In the genomic region with DNA sequence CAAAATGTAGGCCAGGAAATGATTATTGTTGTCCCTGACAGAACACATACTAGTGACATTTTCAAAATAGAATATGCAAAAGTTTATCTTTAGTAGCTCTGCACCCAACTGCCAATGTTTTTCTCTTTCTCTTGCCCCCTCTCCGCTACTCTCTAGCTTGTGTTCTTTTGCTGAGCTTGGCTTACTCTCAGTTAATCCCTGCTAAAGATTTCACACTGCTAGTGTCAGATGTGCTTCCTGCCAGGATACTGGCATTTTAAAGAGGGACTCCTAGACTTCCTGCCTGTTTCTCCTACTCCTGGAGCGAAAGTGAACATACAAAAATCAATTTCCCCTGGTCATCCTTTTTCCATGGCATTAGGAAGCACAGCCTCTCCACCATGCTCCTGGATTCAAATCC, we compare ENCODE assay signal across 20 cellular contexts.
A peak's percentile ranks its signal among the peaks of the same experiment; 100 is the strongest.
DNase-seq lines count a peak whose midpoint lies in the region; ATAC-seq and TF ChIP-seq lines count a peak whose summit lies in the region.
"Had no signal": no experiment of that assay in that cellular context is flagged by ENCODE, and none has a peak within 500 bp of the region (broad histone marks: within the 10 kb centered on the region; RNA-seq: fewer than 3 reads in every experiment).

No MANE protein-coding gene starts in this region.

- no peaks in the 10 kb centered on the region for H3K23me2 ChIP-seq in H9 (ENCODE audit: insufficient read length, low read depth, low read length, poor library complexity, severe bottlenecking)

- WGBS in H9 (ENCODE audit: extremely low coverage, insufficient read length, low lambda C conversion rate) = no CpG with 5 or more reads among the region's 2 CpGs
- WGBS in testis, 2 donors = 63 to 85% methylated on average over 2 of the region's 2 CpGs

- peaks cover 0 to 2% (median 0%) of the 10 kb centered on the region in 3 experiments; a peak in 2 of 7 replicates for H3K36me3 Mint-ChIP-seq in H9 (ENCODE audit: insufficient read depth in 1 of 3, low read depth in 3 of 3)
- H3K36me3 Mint-ChIP-seq: activated CD8-positive, alpha-beta memory T cell treated with anti-CD3 and anti-CD28 coated beads, Interleukin-2, amount 10 ng/mL, durations not matched to agents 7 days and 5 days had no signal

- H3K9ac ChIP-seq in H9 (ENCODE audit: extremely low read depth, insufficient read length, low read length) = no peak overlapping the region

- no peak overlapping the region for H3K4me2 ChIP-seq in H9 (ENCODE audit: insufficient read depth, insufficient read length, low read length)

- H3K27me3 ChIP-seq in H9 (ENCODE audit: insufficient read depth, low read length) (no peaks in the 10 kb centered on the region), muscle layer of duodenum (ENCODE audit: low read depth, low read length) (no peaks in the 10 kb centered on the region), testis (no peaks in the 10 kb centered on the region)
- H3K27me3 ChIP-seq: left lung had no signal

- no peak overlapping the region for H3K56ac ChIP-seq in H9 (ENCODE audit: insufficient read length, low read depth, low read length)

- H4K91ac ChIP-seq in H9 (ENCODE audit: insufficient read length, low read depth, low read length) = no peak overlapping the region

- H3K4ac ChIP-seq in H9 (ENCODE audit: low read depth, low read length) = no peak overlapping the region

- H3K36me3 ChIP-seq in muscle layer of duodenum (ENCODE audit: control insufficient read depth in 1 of 2, insufficient read depth in 2 of 2, low read length in 2 of 2) (no peaks in the 10 kb centered on the region), testis (ENCODE audit: low read depth, missing control alignments) (no peaks in the 10 kb centered on the region)
- H3K36me3 ChIP-seq: left lung had no signal

- no peaks in the 10 kb centered on the region for H3K9me3 ChIP-seq in H9 (ENCODE audit: control insufficient read depth, low read depth, low read length)
- H3K9me3 ChIP-seq in muscle layer of duodenum (ENCODE audit: control insufficient read depth in 1 of 2, low read length in 2 of 2) = no peaks in the 10 kb centered on the region
- H3K9me3 ChIP-seq in testis = no peaks in the 10 kb centered on the region
- H3K9me3 ChIP-seq: left lung had no signal

- no peak overlapping the region for H3T11ph ChIP-seq in H9 (ENCODE audit: low read length)

- H2BK12ac ChIP-seq in H9 (ENCODE audit: insufficient read length, low read depth, low read length) = no peak overlapping the region

- no peak overlapping the region for H3K4me3 ChIP-seq in muscle layer of duodenum (ENCODE audit: low read depth in 1 of 2, low read length in 2 of 2)
- H3K4me3 ChIP-seq in testis = no peak overlapping the region
- H3K4me3 ChIP-seq: left lung had no signal

- H3K4me1 ChIP-seq in H9 (ENCODE audit: insufficient read depth, low read length) (no peaks in the 10 kb centered on the region), muscle layer of duodenum (ENCODE audit: control insufficient read depth in 1 of 2, insufficient read depth in 2 of 2, low read length in 2 of 2) (peaks cover 33 to 37% of the 10 kb centered on the region in 2 donors), testis (peaks cover 37% of the 10 kb centered on the region)

- DNase-seq in H9 (no peak), caudate nucleus (lab: John Stamatoyannopoulos, UW) (no peak), testis (no peak), NCI-H510A treated with DMSO at 0.1 percent for 48 hours (lab: John Stamatoyannopoulos, UW) (no peak), NCI-H1417 (lab: John Stamatoyannopoulos, UW) (no peak)
- DNase-seq: activated CD8-positive, alpha-beta memory T cell treated with anti-CD3 and anti-CD28 coated beads, Interleukin-2, amount 10 ng/mL, durations not matched to agents 7 days and 5 days; dermis blood vessel endothelial cell; KBM-7; left lung; MV-4-11; NCI-H187; occipital lobe; RPMI8226; stimulated activated CD4-positive, alpha-beta T cell treated with anti-CD3 and anti-CD28 coated beads, Interleukin-1b, Interleukin-23, amount 100 ng/mL, for 48 hours; stimulated activated naive CD8-positive, alpha-beta T cell treated with anti-CD3 and anti-CD28 coated beads, Interleukin-15, Interleukin-2, amounts not matched to agents 100 U/mL and 50 U/mL, for 24 hours had no signal

- H4K5ac ChIP-seq in H9 (ENCODE audit: insufficient read length, low read depth, low read length) = no peak overlapping the region

- H2BK120ac ChIP-seq in H9 (ENCODE audit: low read depth, low read length, poor library complexity, severe bottlenecking) = no peak overlapping the region

- H3K4me3 Mint-ChIP-seq in H9 = no peak overlapping the region
- H3K4me3 Mint-ChIP-seq: activated CD8-positive, alpha-beta memory T cell treated with anti-CD3 and anti-CD28 coated beads, Interleukin-2, amount 10 ng/mL, durations not matched to agents 7 days and 5 days; activated T-helper 17 cell treated with anti-CD3 and anti-CD28 coated beads, Interleukin-2, amount 50 U/mL, for 72 hours had no signal

- H2AK5ac ChIP-seq in H9 (ENCODE audit: insufficient read length, low read length) = no peak overlapping the region

- TF ChIP-seq POLR2A in testis (IDR thresholded peaks at IDR 0.05) = no peak

- no peaks in the 10 kb centered on the region for H4K20me1 ChIP-seq in H9 (ENCODE audit: control insufficient read depth, insufficient read depth, insufficient read length)

- no peaks in the 10 kb centered on the region for H3K79me1 ChIP-seq in H9 (ENCODE audit: insufficient read depth, low read depth, low read length, poor library complexity, severe bottlenecking)

- TF ChIP-seq CTCF in H9 (conservative IDR thresholded peaks at IDR 0.05) (no peak), testis (IDR thresholded peaks at IDR 0.05) (no peak)

- intact Hi-C loops in testis (cut with DNase I; ENCODE audit: low total_unique reads) = no loop called here

- no peak overlapping the region for H2BK5ac ChIP-seq in H9 (ENCODE audit: insufficient read length, low read length)

- H3K27ac Mint-ChIP-seq in H9 = peak overlapping the region in 2 of 3 experiments; percentile 14 to 62; a peak in 3 of 7 replicates
- H3K27ac Mint-ChIP-seq: activated CD8-positive, alpha-beta memory T cell treated with anti-CD3 and anti-CD28 coated beads, Interleukin-2, amount 10 ng/mL, durations not matched to agents 7 days and 5 days; activated T-helper 17 cell treated with anti-CD3 and anti-CD28 coated beads, Interleukin-2, amount 50 U/mL, for 72 hours had no signal

- H3K27ac ChIP-seq in H9 (ENCODE audit: insufficient read length, low read depth, low read length) (no peak overlapping the region), caudate nucleus (ENCODE audit: low read depth, low read length) (peak overlapping the region; percentile 5), muscle layer of duodenum (ENCODE audit: low read length) (peak overlapping the region; percentile 65), testis (peak overlapping the region; percentile 16 to 65)
- H3K27ac ChIP-seq: epithelial cell of prostate had no signal

- H2BK20ac ChIP-seq in H9 (ENCODE audit: low read depth, low read length, poor library complexity, severe bottlenecking) = no peak overlapping the region

- no peaks in the 10 kb centered on the region for H3K9me3 Mint-ChIP-seq in H9
- H3K9me3 Mint-ChIP-seq: activated T-helper 17 cell treated with anti-CD3 and anti-CD28 coated beads, Interleukin-2, amount 50 U/mL, for 72 hours had no signal

- H3K27me3 Mint-ChIP-seq in H9 (ENCODE audit: low read depth) = no peaks in the 10 kb centered on the region
- H3K27me3 Mint-ChIP-seq: activated T-helper 17 cell treated with anti-CD3 and anti-CD28 coated beads, Interleukin-2, amount 50 U/mL, for 72 hours had no signal

- no peak overlapping the region for H3K18ac ChIP-seq in H9 (ENCODE audit: insufficient read length, low read depth, low read length)

- no peaks in the 10 kb centered on the region for H3K79me2 ChIP-seq in H9 (ENCODE audit: insufficient read depth, low read length)

- peaks cover 5 to 18% of the 10 kb centered on the region in 2 experiments for H3K4me1 Mint-ChIP-seq in H9
- H3K4me1 Mint-ChIP-seq: activated CD8-positive, alpha-beta memory T cell treated with anti-CD3 and anti-CD28 coated beads, Interleukin-2, amount 10 ng/mL, durations not matched to agents 7 days and 5 days; activated T-helper 17 cell treated with anti-CD3 and anti-CD28 coated beads, Interleukin-2, amount 50 U/mL, for 72 hours had no signal

- H2BK15ac ChIP-seq in H9 (ENCODE audit: low read depth, low read length) = no peak overlapping the region

- no peak for ATAC-seq in HG02763 (IDR thresholded peaks at IDR 0.05; ENCODE audit: unreplicated experiment)
- ATAC-seq: activated CD8-positive, alpha-beta memory T cell treated with anti-CD3 and anti-CD28 coated beads, Interleukin-2, amount 10 ng/mL, durations not matched to agents 7 days and 5 days; activated T-helper 17 cell treated with anti-CD3 and anti-CD28 coated beads, Interleukin-2, amount 50 U/mL, for 72 hours; left lung; sciatic nerve; stimulated activated naive CD8-positive, alpha-beta T cell treated with anti-CD3 and anti-CD28 coated beads, Interleukin-15, Interleukin-2, amounts not matched to agents 100 U/mL and 50 U/mL, for 24 hours had no signal

- H4K8ac ChIP-seq in H9 (replicated peaks; ENCODE audit: insufficient read length, low read depth, low read length) = no peak overlapping the region

- H3K14ac ChIP-seq in H9 (ENCODE audit: insufficient read depth, low read length) = no peak overlapping the region

- H3K23ac ChIP-seq in H9 (ENCODE audit: insufficient read length, low read depth, low read length) = no peak overlapping the region

- H2AFZ ChIP-seq in H9 (ENCODE audit: low read length) = no peak overlapping the region
